ENCODE assay signal across 1 cellular context in the genomic region with DNA sequence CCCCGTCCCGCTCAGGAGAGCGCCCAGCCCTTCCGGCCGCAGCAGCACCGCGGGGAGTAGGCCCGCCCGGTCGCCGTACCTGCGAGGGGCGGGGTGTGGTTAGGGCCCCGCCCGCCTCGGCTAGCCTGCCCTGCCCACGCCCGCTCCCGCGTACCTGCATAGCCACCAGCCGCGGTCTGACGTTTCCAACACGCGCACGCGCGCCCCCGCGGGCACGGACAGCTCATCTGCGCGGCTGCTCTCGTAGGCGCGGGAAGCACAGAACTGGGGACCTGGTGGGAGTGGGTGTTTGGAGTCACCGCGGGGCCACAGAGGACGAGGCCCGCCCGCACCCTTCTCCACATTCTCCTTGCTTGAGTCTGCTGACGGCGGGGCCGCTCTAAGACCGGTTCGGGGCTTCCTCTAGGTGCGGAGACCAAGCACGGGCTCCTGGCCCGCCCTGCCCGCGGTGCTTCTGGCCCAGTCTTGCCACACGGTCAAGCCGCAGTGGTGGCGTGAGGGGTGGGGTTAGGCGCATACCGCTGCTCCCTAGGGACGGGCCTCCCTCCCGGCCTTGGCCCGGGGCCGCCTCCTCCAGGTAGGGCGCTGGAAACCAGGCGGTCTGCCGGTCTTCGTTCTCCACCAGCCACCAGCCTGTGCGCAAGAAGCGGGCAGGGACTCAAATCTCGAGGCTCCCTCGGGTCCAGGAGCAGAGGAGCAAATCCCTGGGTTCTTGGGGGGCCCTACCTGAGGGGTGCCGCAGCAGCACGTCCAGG.
TF ChIP-seq lines count a peak whose summit lies in the region.

No MANE protein-coding gene starts in this region.

TF ChIP-seq in WTC11, 78 proteins besides CTCF, POLR2A, EP300 and RAD21 (continued from another document):
- TF ChIP-seq ARID4B (CRISPR knock-in tag; IDR thresholded peaks at IDR 0.05; ENCODE audit: borderline replicate concordance): no peak; the same call in 1 of the 2 replicates
- TF ChIP-seq TEAD1 (CRISPR knock-in tag; IDR thresholded peaks at IDR 0.05): peak; percentile 67
- TF ChIP-seq NR1H2 (CRISPR knock-in tag; IDR thresholded peaks at IDR 0.05): no peak
- no peak for TF ChIP-seq GABPB1 (CRISPR knock-in tag; IDR thresholded peaks at IDR 0.05)
- no peak for TF ChIP-seq JUN (CRISPR knock-in tag; IDR thresholded peaks at IDR 0.05)
- TF ChIP-seq NFATC4 (CRISPR knock-in tag; IDR thresholded peaks at IDR 0.05): peak; percentile 63; the same call in 1 of the 2 replicates
- peak; percentile 28; the same call in 1 of the 2 replicates for TF ChIP-seq RELA (CRISPR knock-in tag; IDR thresholded peaks at IDR 0.05; ENCODE audit: borderline replicate concordance)
- TF ChIP-seq GTF2I (CRISPR knock-in tag; conservative IDR thresholded peaks at IDR 0.05): no peak
- 0 out of 2 replicates have a peak, but pooled peaks have one; percentile 8 for TF ChIP-seq ZNF121 (CRISPR knock-in tag; IDR thresholded peaks at IDR 0.05)
- TF ChIP-seq ZNF396 (CRISPR knock-in tag; IDR thresholded peaks at IDR 0.05; ENCODE audit: borderline replicate concordance): no peak
- no peak for TF ChIP-seq OVOL2 (CRISPR knock-in tag; IDR thresholded peaks at IDR 0.05; ENCODE audit: borderline replicate concordance)
- TF ChIP-seq TEAD4 (CRISPR knock-in tag; IDR thresholded peaks at IDR 0.05): no peak
- TF ChIP-seq, protein P1, sequence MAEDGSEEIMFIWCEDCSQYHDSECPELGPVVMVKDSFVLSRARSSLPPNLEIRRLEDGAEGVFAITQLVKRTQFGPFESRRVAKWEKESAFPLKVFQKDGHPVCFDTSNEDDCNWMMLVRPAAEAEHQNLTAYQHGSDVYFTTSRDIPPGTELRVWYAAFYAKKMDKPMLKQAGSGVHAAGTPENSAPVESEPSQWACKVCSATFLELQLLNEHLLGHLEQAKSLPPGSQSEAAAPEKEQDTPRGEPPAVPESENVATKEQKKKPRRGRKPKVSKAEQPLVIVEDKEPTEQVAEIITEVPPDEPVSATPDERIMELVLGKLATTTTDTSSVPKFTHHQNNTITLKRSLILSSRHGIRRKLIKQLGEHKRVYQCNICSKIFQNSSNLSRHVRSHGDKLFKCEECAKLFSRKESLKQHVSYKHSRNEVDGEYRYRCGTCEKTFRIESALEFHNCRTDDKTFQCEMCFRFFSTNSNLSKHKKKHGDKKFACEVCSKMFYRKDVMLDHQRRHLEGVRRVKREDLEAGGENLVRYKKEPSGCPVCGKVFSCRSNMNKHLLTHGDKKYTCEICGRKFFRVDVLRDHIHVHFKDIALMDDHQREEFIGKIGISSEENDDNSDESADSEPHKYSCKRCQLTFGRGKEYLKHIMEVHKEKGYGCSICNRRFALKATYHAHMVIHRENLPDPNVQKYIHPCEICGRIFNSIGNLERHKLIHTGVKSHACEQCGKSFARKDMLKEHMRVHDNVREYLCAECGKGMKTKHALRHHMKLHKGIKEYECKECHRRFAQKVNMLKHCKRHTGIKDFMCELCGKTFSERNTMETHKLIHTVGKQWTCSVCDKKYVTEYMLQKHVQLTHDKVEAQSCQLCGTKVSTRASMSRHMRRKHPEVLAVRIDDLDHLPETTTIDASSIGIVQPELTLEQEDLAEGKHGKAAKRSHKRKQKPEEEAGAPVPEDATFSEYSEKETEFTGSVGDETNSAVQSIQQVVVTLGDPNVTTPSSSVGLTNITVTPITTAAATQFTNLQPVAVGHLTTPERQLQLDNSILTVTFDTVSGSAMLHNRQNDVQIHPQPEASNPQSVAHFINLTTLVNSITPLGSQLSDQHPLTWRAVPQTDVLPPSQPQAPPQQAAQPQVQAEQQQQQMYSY (CRISPR knock-in tag; IDR thresholded peaks at IDR 0.05): no peak
- 0 out of 2 replicates have a peak, but pooled peaks have one; percentile 63 for TF ChIP-seq TCF7 (CRISPR knock-in tag; IDR thresholded peaks at IDR 0.05; ENCODE audit: low read depth)
- no peak for TF ChIP-seq GRHL2 (CRISPR knock-in tag; IDR thresholded peaks at IDR 0.05; ENCODE audit: insufficient replicate concordance, severe bottlenecking)
- TF ChIP-seq ZNF416 (CRISPR knock-in tag; IDR thresholded peaks at IDR 0.05): no peak
- TF ChIP-seq ELF4 (CRISPR knock-in tag; IDR thresholded peaks at IDR 0.05; ENCODE audit: low read depth): no peak
- TF ChIP-seq, protein P2, sequence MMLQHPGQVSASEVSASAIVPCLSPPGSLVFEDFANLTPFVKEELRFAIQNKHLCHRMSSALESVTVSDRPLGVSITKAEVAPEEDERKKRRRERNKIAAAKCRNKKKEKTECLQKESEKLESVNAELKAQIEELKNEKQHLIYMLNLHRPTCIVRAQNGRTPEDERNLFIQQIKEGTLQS (CRISPR knock-in tag; conservative IDR thresholded peaks at IDR 0.05): no peak
- peak; percentile 81; the same call in 1 of the 2 replicates for TF ChIP-seq CBFB (CRISPR knock-in tag; IDR thresholded peaks at IDR 0.05; ENCODE audit: low read depth)
- no peak for TF ChIP-seq FOXJ3 (CRISPR knock-in tag; IDR thresholded peaks at IDR 0.05; ENCODE audit: borderline replicate concordance)
- TF ChIP-seq, protein P3, sequence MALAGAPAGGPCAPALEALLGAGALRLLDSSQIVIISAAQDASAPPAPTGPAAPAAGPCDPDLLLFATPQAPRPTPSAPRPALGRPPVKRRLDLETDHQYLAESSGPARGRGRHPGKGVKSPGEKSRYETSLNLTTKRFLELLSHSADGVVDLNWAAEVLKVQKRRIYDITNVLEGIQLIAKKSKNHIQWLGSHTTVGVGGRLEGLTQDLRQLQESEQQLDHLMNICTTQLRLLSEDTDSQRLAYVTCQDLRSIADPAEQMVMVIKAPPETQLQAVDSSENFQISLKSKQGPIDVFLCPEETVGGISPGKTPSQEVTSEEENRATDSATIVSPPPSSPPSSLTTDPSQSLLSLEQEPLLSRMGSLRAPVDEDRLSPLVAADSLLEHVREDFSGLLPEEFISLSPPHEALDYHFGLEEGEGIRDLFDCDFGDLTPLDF (CRISPR knock-in tag; IDR thresholded peaks at IDR 0.05): no peak
- TF ChIP-seq MYBL2 (CRISPR knock-in tag; IDR thresholded peaks at IDR 0.05): 0 out of 2 replicates have a peak, but pooled peaks have one; percentile 55
- no peak; the same call in 1 of the 2 replicates for TF ChIP-seq CREM (CRISPR knock-in tag; IDR thresholded peaks at IDR 0.05)
